In genomic region chr16:528111-529011, GRCh38 we compare ENCODE assay signal across 8 cellular contexts. TPM values are rescaled to one million over a fixed set of nuclear protein-coding genes. Genes with fewer than 3 reads are reported as not detected.
DNase-seq lines count a peak whose midpoint lies in the region; ATAC-seq, FAIRE-seq and TF ChIP-seq lines count a peak whose summit lies in the region.

No MANE protein-coding gene starts in this region.

- H3K27me3 ChIP-seq in BJ (ENCODE audit: control insufficient read depth, insufficient read depth, low read length), result no peaks in the 10 kb centered on the region
- H3K27me3 ChIP-seq in pancreas, result no peaks in the 10 kb centered on the region

- TF ChIP-seq CTCF in BJ (IDR thresholded peaks at IDR 0.05; ENCODE audit: insufficient read depth, low read depth, low read length) (no peak), LNCaP clone FGC (IDR thresholded peaks at IDR 0.05; ENCODE audit: control insufficient read depth, extremely low read depth, insufficient read depth) (no peak), fibroblast of mammary gland (conservative IDR thresholded peaks at IDR 0.05; ENCODE audit: control insufficient read depth, insufficient read depth, low read depth, low read length) (no peak), pancreas (IDR thresholded peaks at IDR 0.05) (no peak)

- intact Hi-C loops in pancreas (cut with DNase I), result no loop called here

- CTCF ChIA-PET in BJ (lab: Yijun Ruan, JAX), result no interaction called here

- peak overlapping the region; percentile 62 to 76 (median 68) for H3K27ac ChIP-seq in pancreas

- DNase-seq in BJ (ENCODE audit: low read depth), result no peak
- no peak for DNase-seq in LNCaP clone FGC (ENCODE audit: low read depth)
- DNase-seq in activated CD8-positive, alpha-beta memory T cell treated with anti-CD3 and anti-CD28 coated beads for 48 hours (ENCODE audit: low read depth in 2 of 3, low spot score in 2 of 3), result peak; percentile 18 to 23 (median 20)
- peak; percentile 76 for DNase-seq in fibroblast of mammary gland (ENCODE audit: low read depth)
- DNase-seq in pancreas, result peak in 4 of 6 donors; percentile 49 to 80 (median 63)
- DNase-seq in GOT3 (lab: John Stamatoyannopoulos, UW), result no peak

- no peak for FAIRE-seq in pancreas (lab: Jason Lieb, UNC)

- POLR2A ChIA-PET in BJ (lab: Charles Lee), result no interaction called here

- WGBS in pancreas, 2 donors, result 1 to 3% methylated on average over 28 to 55 of the region's 55 CpGs

- peaks cover 11% of the 10 kb centered on the region for H3K36me3 ChIP-seq in BJ (ENCODE audit: control insufficient read depth, insufficient read depth, low read length)
- no peaks in the 10 kb centered on the region for H3K36me3 ChIP-seq in pancreas

- peaks cover 16 to 23% (median 20%) of the 10 kb centered on the region in 3 donors for H3K4me1 ChIP-seq in pancreas

- peak overlapping the region; percentile 73 for H3K4me3 ChIP-seq in BJ (ENCODE audit: low read depth, low read length)
- H3K4me3 ChIP-seq in LNCaP clone FGC (ENCODE audit: low read depth, low read length), result peak overlapping the region; percentile 65
- peak overlapping the region; percentile 74 for H3K4me3 ChIP-seq in fibroblast of mammary gland (ENCODE audit: control insufficient read depth, low read depth, low read length)
- H3K4me3 ChIP-seq in pancreas, result peak overlapping the region; percentile 63 to 86 (median 77)

- ATAC-seq in GM19467 (IDR thresholded peaks at IDR 0.05; ENCODE audit: unreplicated experiment) (peak; percentile 2), pancreas (peak in 3 of 4 donors; percentile 1 to 11 (median 5)), HG03280 (IDR thresholded peaks at IDR 0.05; ENCODE audit: unreplicated experiment) (no peak)

- H3K9me3 ChIP-seq in pancreas, result no peaks in the 10 kb centered on the region

RNA-seq across cellular contexts. Expression of gene CAPN15, which starts 0.8 kb away (rescaled TPM):
- polyA plus RNA-seq in BJ (2011; rRNA removed), result 8.4 and 12.9 TPM in 2 replicates
- polyA minus RNA-seq in BJ (2011; rRNA and poly(A)+ RNA removed), result 6.6 and 11.6 TPM in 2 replicates
- 10 to 100 TPM; 25.4 to 53.6 (median 37.2) TPM for total RNA-seq in pancreas
- polyA plus RNA-seq in pancreas, result 10 to 100 TPM; 48.3 to 75.7 TPM

RNA-seq across cellular contexts. Expression of gene PRR35, which starts 31.8 kb away (rescaled TPM):
- polyA plus RNA-seq in BJ (2011; rRNA removed), result not detected in 2 replicates
- polyA minus RNA-seq in BJ (2011; rRNA and poly(A)+ RNA removed), result not detected in 2 replicates
- total RNA-seq in pancreas, result 1 to 10 TPM in 1 of 6 donors, under 1 TPM in 5; 0.09 to 1.0 (median 0.70) TPM
- polyA plus RNA-seq in pancreas, result under 1 TPM; 0.38 to 0.72 TPM

RNA-seq across cellular contexts. Expression of gene NHLRC4, which starts 38.4 kb away (rescaled TPM):
- polyA plus RNA-seq in BJ (2011; rRNA removed), result 0.31 and 0.66 TPM in 2 replicates
- 0.15 and 0.24 TPM in 2 replicates for polyA minus RNA-seq in BJ (2011; rRNA and poly(A)+ RNA removed)
- under 1 TPM in 4 of 6 donors, not detected in 2; 0.08 to 0.28 (median 0.14) TPM for total RNA-seq in pancreas
- under 1 TPM; 0.05 to 0.27 TPM for polyA plus RNA-seq in pancreas

RNA-seq across cellular contexts. Expression of gene PIGQ, which starts 41.4 kb away (rescaled TPM):
- polyA plus RNA-seq in BJ (2011; rRNA removed) (15.4 and 26.6 TPM in 2 replicates), pancreas (100 to 1,000 TPM in 1 of 2 donors, 10 to 100 TPM in 1; 79.5 to 165 TPM)
- 16.2 and 27.6 TPM in 2 replicates for polyA minus RNA-seq in BJ (2011; rRNA and poly(A)+ RNA removed)
- total RNA-seq in pancreas, result 10 to 100 TPM; 29.7 to 48.4 (median 40.0) TPM

Comparison
In these comparisons a context has a peak if more than half of its experiments do, and no peak if none do; other contexts are left out.
1. DNase-seq: peak in activated CD8-positive, alpha-beta memory T cell treated with anti-CD3 and anti-CD28 coated beads for 48 hours (3 of 3), fibroblast of mammary gland (single experiment) and pancreas (4 of 6); none in BJ (single experiment), LNCaP clone FGC (single experiment) and GOT3 (single experiment).
2. Peak in every context shown above with its lines, with median percentiles within 50 percentile points of each other: H3K4me3 ChIP-seq.